ENCODE assay signal across 17 cellular contexts in genomic region chr22:23534201-23534850, GRCh38. TPM values are rescaled to one million over a fixed set of nuclear protein-coding genes. Genes with fewer than 3 reads are reported as not detected.
DNase-seq lines count a peak whose midpoint lies in the region; ATAC-seq and TF ChIP-seq lines count a peak whose summit lies in the region.
"Had no signal": no experiment of that assay in that cellular context is flagged by ENCODE, and none has a peak within 500 bp of the region (broad histone marks: within the 10 kb centered on the region; RNA-seq: fewer than 3 reads in every experiment).

No MANE protein-coding gene starts in this region.

- peak overlapping the region; percentile 30 for H3K27ac Mint-ChIP-seq in endothelial cell (ENCODE audit: unreplicated experiment)
- H3K27ac Mint-ChIP-seq: activated naive CD4-positive, alpha-beta T cell treated with anti-CD3 and anti-CD28 coated beads, Interleukin-2, amount 10 ng/mL, durations not matched to agents 7 days and 5 days; dendritic cell treated with granulocyte-macrophage colony-stimulating factor and Interleukin-4, amounts not matched to agents 40 ng/mL and 50 ng/mL, for 4 days; T-cell had no signal

- TF ChIP-seq POLR2A in upper lobe of left lung (IDR thresholded peaks at IDR 0.05): no peak

- H3K27ac ChIP-seq in cardiac muscle cell (peak overlapping the region; percentile 95), mesodermal cell (ENCODE audit: low read depth, low read length, severe bottlenecking) (peak overlapping the region; percentile 63), upper lobe of left lung (peak overlapping the region in 3 of 4 donors; percentile 4 to 69 (median 66))

- H3K4me3 ChIP-seq in cardiac muscle cell: no peak overlapping the region
- H3K4me3 ChIP-seq in mesodermal cell (ENCODE audit: extremely low read depth, insufficient read depth, low read length, poor library complexity, severe bottlenecking): no peak overlapping the region
- H3K4me3 ChIP-seq in upper lobe of left lung: no peak overlapping the region

- H3K9me3 Mint-ChIP-seq in endothelial cell (ENCODE audit: unreplicated experiment): no peaks in the 10 kb centered on the region
- H3K9me3 Mint-ChIP-seq: activated naive CD4-positive, alpha-beta T cell treated with anti-CD3 and anti-CD28 coated beads, Interleukin-2, amount 10 ng/mL, durations not matched to agents 7 days and 5 days; dendritic cell treated with granulocyte-macrophage colony-stimulating factor and Interleukin-4, amounts not matched to agents 40 ng/mL and 50 ng/mL, for 4 days; T-cell had no signal

- H3K36me3 Mint-ChIP-seq in endothelial cell (ENCODE audit: low read depth, unreplicated experiment): no peaks in the 10 kb centered on the region
- H3K36me3 Mint-ChIP-seq: activated naive CD4-positive, alpha-beta T cell treated with anti-CD3 and anti-CD28 coated beads, Interleukin-2, amount 10 ng/mL, durations not matched to agents 7 days and 5 days; T-cell had no signal

- no peaks in the 10 kb centered on the region for H3K36me3 ChIP-seq in cardiac muscle cell
- H3K36me3 ChIP-seq in mesodermal cell (ENCODE audit: control insufficient read depth, insufficient read depth, low read length): no peaks in the 10 kb centered on the region
- no peaks in the 10 kb centered on the region for H3K36me3 ChIP-seq in upper lobe of left lung

- TF ChIP-seq CTCF in cardiac muscle cell (IDR thresholded peaks at IDR 0.05; ENCODE audit: low read depth, low read length) (no peak), endothelial cell (IDR thresholded peaks at IDR 0.05; ENCODE audit: unreplicated experiment) (no peak), upper lobe of left lung (IDR thresholded peaks at IDR 0.05) (no peak)

- peaks cover 8% of the 10 kb centered on the region for H3K27me3 Mint-ChIP-seq in endothelial cell (ENCODE audit: unreplicated experiment)

- no peak overlapping the region for H3K4me3 Mint-ChIP-seq in endothelial cell (ENCODE audit: unreplicated experiment)
- H3K4me3 Mint-ChIP-seq: activated naive CD4-positive, alpha-beta T cell treated with anti-CD3 and anti-CD28 coated beads, Interleukin-2, amount 10 ng/mL, durations not matched to agents 7 days and 5 days; dendritic cell treated with granulocyte-macrophage colony-stimulating factor and Interleukin-4, amounts not matched to agents 40 ng/mL and 50 ng/mL, for 4 days; T-cell had no signal

- no peaks in the 10 kb centered on the region for H3K9me3 ChIP-seq in cardiac muscle cell (ENCODE audit: low read depth)
- H3K9me3 ChIP-seq in mesodermal cell (ENCODE audit: control insufficient read depth, low read length): no peaks in the 10 kb centered on the region
- H3K9me3 ChIP-seq in upper lobe of left lung: no peaks in the 10 kb centered on the region

- DNase-seq in cardiac muscle cell (ENCODE audit: low read depth in 1 of 2, low spot score in 1 of 2) (peak in 1 of 2 donors; percentile 51), Right ventricle myocardium inferior (ENCODE audit: missing footprints) (no peak), endothelial cell (ENCODE audit: low spot score) (no peak), upper lobe of left lung (no peak), Kasumi-1 (lab: John Stamatoyannopoulos, UW) (no peak)
- no peak for DNase-seq in stimulated activated naive CD4-positive, alpha-beta T cell (lab: John Stamatoyannopoulos, UW)
- DNase-seq: activated naive CD4-positive, alpha-beta T cell treated with anti-CD3 and anti-CD28 coated beads, Interleukin-2, amount 10 ng/mL, durations not matched to agents 7 days and 5 days; erythroblast; glutamatergic neuron; NCI-H1417 treated with DMSO at 0.1 percent for 48 hours; stimulated activated naive CD8-positive, alpha-beta T cell treated with anti-CD3 and anti-CD28 coated beads, Interleukin-15, Interleukin-2, amounts not matched to agents 100 U/mL and 50 U/mL, for 24 hours; T-cell had no signal

- TF ChIP-seq EP300 in upper lobe of left lung (IDR thresholded peaks at IDR 0.05): no peak

- peaks cover 56% of the 10 kb centered on the region for H3K4me1 ChIP-seq in cardiac muscle cell (ENCODE audit: low read depth)
- peaks cover 72% of the 10 kb centered on the region for H3K4me1 ChIP-seq in mesodermal cell (ENCODE audit: control insufficient read depth, insufficient read depth, low read length, poor library complexity, severe bottlenecking)
- H3K4me1 ChIP-seq in upper lobe of left lung: peaks cover 26 to 38% (median 36%) of the 10 kb centered on the region in 4 donors

- 79 to 80% methylated on average over 7 to 10 of the region's 10 CpGs for WGBS in mesodermal cell (ENCODE audit: insufficient coverage in 2 of 2), 2 experiments
- 71 to 84% methylated on average over 3 to 9 of the region's 10 CpGs for WGBS in upper lobe of left lung, 2 donors

- peaks cover 67% of the 10 kb centered on the region for H3K4me1 Mint-ChIP-seq in endothelial cell (ENCODE audit: unreplicated experiment)
- H3K4me1 Mint-ChIP-seq: activated naive CD4-positive, alpha-beta T cell treated with anti-CD3 and anti-CD28 coated beads, Interleukin-2, amount 10 ng/mL, durations not matched to agents 7 days and 5 days had no signal

- H3K27me3 ChIP-seq in cardiac muscle cell: no peaks in the 10 kb centered on the region
- no peaks in the 10 kb centered on the region for H3K27me3 ChIP-seq in upper lobe of left lung

- intact Hi-C loops in Right ventricle myocardium inferior (cut with DNase I): loop anchor here (10.0 kb wide), 1 partner anchor 360 kb away; no protein-coding TSS in a partner anchor

- ATAC-seq in Right ventricle myocardium inferior (no peak), upper lobe of left lung (ENCODE audit: low FRiP score in 2 of 2) (no peak), GM18867 (IDR thresholded peaks at IDR 0.05; ENCODE audit: unreplicated experiment) (no peak)
- ATAC-seq: stimulated activated naive CD8-positive, alpha-beta T cell treated with anti-CD3 and anti-CD28 coated beads, Interleukin-15, Interleukin-2, amounts not matched to agents 100 U/mL and 50 U/mL, for 24 hours; T-cell had no signal

RNA-seq across cellular contexts. Expression of gene IGLL1, which starts 45.8 kb away (rescaled TPM):
- total RNA-seq in cardiac muscle cell (not detected in 2 replicates), Right ventricle myocardium inferior (not detected), endothelial cell (ENCODE audit: unreplicated experiment) (not detected), upper lobe of left lung (not detected)
- not detected in 2 replicates for polyA plus RNA-seq in cardiac muscle cell
- polyA plus RNA-seq in mesodermal cell (2013, experiment 1 of 2): not detected
- polyA plus RNA-seq in mesodermal cell (2013, experiment 2 of 2): not detected
- total RNA-seq: LHCN-M2, posterior vena cava had no signal
